ENCODE assay signal across 8 cellular contexts in the genomic region with DNA sequence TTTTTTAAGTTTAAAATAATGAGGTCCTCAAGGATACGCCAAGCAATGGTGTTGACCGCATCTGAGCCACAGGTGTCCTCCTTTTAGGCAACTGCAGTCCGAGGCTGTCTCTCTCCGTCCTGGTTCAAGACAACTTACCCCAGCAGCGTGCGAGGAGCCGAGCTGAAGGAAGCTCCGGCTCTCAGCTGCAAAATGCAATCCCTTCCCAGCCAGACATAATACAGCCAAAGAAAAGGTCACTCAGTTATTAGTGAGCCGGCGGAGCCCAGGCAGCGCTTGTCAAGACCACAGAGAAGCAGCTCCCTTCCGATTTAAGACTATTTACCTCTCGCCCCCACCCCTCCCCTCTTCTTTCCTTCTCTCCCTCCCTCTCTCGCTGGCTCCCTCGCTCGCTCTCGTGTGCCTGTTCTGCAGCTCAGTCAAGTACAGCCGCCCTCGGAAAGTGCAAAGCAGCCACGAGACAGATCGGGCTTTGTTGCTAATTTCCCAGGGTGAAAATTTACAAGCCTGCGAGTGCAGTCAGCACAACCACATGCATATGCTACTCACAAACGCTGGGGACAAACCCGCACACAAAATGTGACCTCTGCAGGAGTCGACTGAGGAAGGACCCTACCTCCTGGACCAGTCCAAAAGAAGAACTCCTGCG. TPM values are rescaled to one million over a fixed set of nuclear protein-coding genes. Genes with fewer than 3 reads are reported as not detected.
A peak's percentile ranks its signal among the peaks of the same experiment; 100 is the strongest.
DNase-seq lines count a peak whose midpoint lies in the region; ATAC-seq and TF ChIP-seq lines count a peak whose summit lies in the region.

No MANE protein-coding gene starts in this region.

- in situ Hi-C loops in GM13976 (cut with MboI; ENCODE audit: low sequenced_read_pairs, unreplicated experiment), result no loop called here

- no peaks in the 10 kb centered on the region for H3K36me3 Mint-ChIP-seq in neural crest cell (ENCODE audit: low read depth)

- peaks cover 36% of the 10 kb centered on the region for H3K27me3 Mint-ChIP-seq in neural crest cell (ENCODE audit: low read depth)

- no peak for TF ChIP-seq CTCF in GM13976 (IDR thresholded peaks at IDR 0.05; ENCODE audit: borderline replicate concordance, control extremely low read depth, extremely low read depth, insufficient read depth, missing control alignments)
- peak; percentile 41 for TF ChIP-seq CTCF in neural crest cell (conservative IDR thresholded peaks at IDR 0.05)

- no peaks in the 10 kb centered on the region for H3K9me3 Mint-ChIP-seq in neural crest cell

- peak; percentile 38 for DNase-seq in GM13976 (ENCODE audit: low spot score)
- DNase-seq in NOMO-1 treated with DMSO at 0.1 percent for 48 hours (lab: John Stamatoyannopoulos, UW; ENCODE audit: unreplicated experiment), result peak; percentile 40
- DNase-seq in fibroblast of peridontal ligament (ENCODE audit: extremely low read depth), result peak; percentile 3
- DNase-seq in neural crest cell (ENCODE audit: low read depth, low spot score), result peak; percentile 49
- no peak for DNase-seq in activated naive CD4-positive, alpha-beta T cell (lab: John Stamatoyannopoulos, UW)
- no peak for DNase-seq in GM19238 (ENCODE audit: insufficient read length, low spot score)
- no peak for DNase-seq in activated gamma-delta T cell (lab: John Stamatoyannopoulos, UW)

- H3K4me3 Mint-ChIP-seq in neural crest cell, result peak overlapping the region; percentile 97

- peak overlapping the region; percentile 89 for H3K27ac Mint-ChIP-seq in neural crest cell (ENCODE audit: unreplicated experiment)

- H3K4me1 Mint-ChIP-seq in neural crest cell, result peaks cover 84% of the 10 kb centered on the region

- ATAC-seq in HG03039 (IDR thresholded peaks at IDR 0.05; ENCODE audit: unreplicated experiment), result peak; percentile 50

RNA-seq across cellular contexts. Expression of a gene that starts 0.4 kb away (rescaled TPM):
- total RNA-seq in neural crest cell, result 26.5 and 34.1 TPM in 2 replicates

Comparison
In these comparisons a context has a peak if more than half of its experiments do, and no peak if none do; other contexts are left out.
1. DNase-seq: peak in GM13976 (single experiment), NOMO-1 treated with DMSO at 0.1 percent for 48 hours (single experiment), fibroblast of peridontal ligament (single experiment) and neural crest cell (single experiment); none in activated naive CD4-positive, alpha-beta T cell (0 of 4), GM19238 (single experiment) and activated gamma-delta T cell (single experiment).